1 cellular context compared by ENCODE assay signal in the genomic region with DNA sequence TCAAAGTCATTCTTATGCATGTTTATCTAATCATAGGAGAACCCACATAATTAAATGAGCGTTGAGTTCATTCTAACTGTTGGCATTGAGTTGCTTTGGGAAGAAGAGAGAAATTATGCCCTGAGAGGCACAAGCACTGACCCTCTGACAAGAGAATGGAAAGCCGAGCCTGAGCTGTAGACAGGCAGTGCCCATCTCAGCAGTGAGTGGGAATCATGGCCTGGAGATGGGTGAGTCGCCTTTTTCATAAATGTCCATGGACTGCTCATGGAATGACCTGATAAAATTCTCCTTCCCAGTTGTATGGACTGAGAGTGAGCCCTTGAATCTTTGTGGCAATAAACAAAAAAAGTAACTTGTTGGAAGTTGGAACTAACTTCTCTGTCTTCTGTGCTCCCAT.
TF ChIP-seq lines count a peak whose summit lies in the region.

No MANE protein-coding gene starts in this region.

TF ChIP-seq in endothelial cell of umbilical vein, 7 proteins besides CTCF, POLR2A, EP300 and RAD21:
- TF ChIP-seq JUN (IDR thresholded peaks at IDR 0.05; ENCODE audit: borderline replicate concordance, insufficient read depth, insufficient read length, low read depth) (no peak), FOS (IDR thresholded peaks at IDR 0.05; ENCODE audit: borderline replicate concordance, insufficient read depth, low read length) (no peak), GATA2 (IDR thresholded peaks at IDR 0.05; ENCODE audit: insufficient read depth, insufficient read length, low read depth, low read length) (no peak), MYC (IDR thresholded peaks at IDR 0.05; ENCODE audit: low read depth, low read length) (no peak), POLR2AphosphoS5 (IDR thresholded peaks at IDR 0.05; ENCODE audit: insufficient read depth, low read depth, low read length) (no peak), EZH2 (IDR thresholded peaks at IDR 0.05; ENCODE audit: borderline replicate concordance, low read depth, low read length, severe bottlenecking) (no peak)
- TF ChIP-seq, protein P1, sequence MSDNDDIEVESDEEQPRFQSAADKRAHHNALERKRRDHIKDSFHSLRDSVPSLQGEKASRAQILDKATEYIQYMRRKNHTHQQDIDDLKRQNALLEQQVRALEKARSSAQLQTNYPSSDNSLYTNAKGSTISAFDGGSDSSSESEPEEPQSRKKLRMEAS (IDR thresholded peaks at IDR 0.05; ENCODE audit: insufficient read depth, insufficient read length): no peak
